ENCODE assay signal across 36 cellular contexts in the genomic region with DNA sequence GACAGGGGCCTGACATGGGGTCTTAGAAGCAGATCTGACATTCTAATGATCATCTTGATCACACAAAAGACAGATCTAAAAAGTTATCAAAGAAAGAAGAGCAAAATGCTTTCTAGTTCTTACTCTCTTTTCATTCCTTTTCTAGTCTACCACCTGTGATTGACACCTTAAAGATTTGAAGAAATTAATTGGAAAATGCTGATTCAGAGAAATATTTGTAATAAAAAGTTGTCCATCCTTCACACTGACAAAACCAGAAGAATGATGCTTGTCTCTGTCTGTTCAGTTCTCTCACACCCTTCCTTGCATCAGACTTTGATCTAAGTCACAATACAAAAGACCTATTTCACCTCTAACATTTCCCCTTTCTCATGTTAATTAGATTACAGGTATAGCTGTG.
DNase-seq lines count a peak whose midpoint lies in the region; ATAC-seq, FAIRE-seq and TF ChIP-seq lines count a peak whose summit lies in the region.
"Had no signal": no experiment of that assay in that cellular context is flagged by ENCODE, and none has a peak within 500 bp of the region (broad histone marks: within the 10 kb centered on the region; RNA-seq: fewer than 3 reads in every experiment).

No MANE protein-coding gene starts in this region.

- intact Hi-C loops in HepG2 (cut with micrococcal nuclease; ENCODE audit: unreplicated experiment): no loop called here
- intact Hi-C loops in right lobe of liver (cut with DNase I): no loop called here
- intact Hi-C loops in IMR-90 (cut with micrococcal nuclease): no loop called here
- intact Hi-C loops in K562 (cut with micrococcal nuclease): no loop called here

- peaks cover 33% of the 10 kb centered on the region for H3K27me3 Mint-ChIP-seq in T-helper 17 cell
- H3K27me3 Mint-ChIP-seq: CD4-positive, CD25-positive, alpha-beta regulatory T cell had no signal

- no peak for DNase-seq in HepG2 (ENCODE audit: low spot score)
- DNase-seq in right lobe of liver: no peak
- DNase-seq in A549 (ENCODE audit: low read depth in 1 of 2, low spot score in 1 of 2): no peak
- DNase-seq in IMR-90: no peak
- DNase-seq in K562 (ENCODE audit: extremely low read depth in 1 of 4, low spot score in 3 of 4): no peak
- no peak for DNase-seq in activated effector memory CD4-positive, alpha-beta T cell treated with anti-CD3 and anti-CD28 coated beads, Interleukin-2, amount 50 U/mL, for 16 hours
- no peak for DNase-seq in T-helper 17 cell
- DNase-seq in NAMALWA (ENCODE audit: low spot score): no peak
- DNase-seq: 8988T; ACHN; AML-193; BE2C; C1 segment of cervical spinal cord; Caco-2; Calu3; CD4-positive, alpha-beta memory T cell; CD4-positive, alpha-beta T cell; CD4-positive, CD25-positive, alpha-beta regulatory T cell; CD8-positive, alpha-beta memory T cell; CD8-positive, alpha-beta T cell; COR-L47; DMS 273 treated with DMSO at 0.1 percent for 48 hours; DMS153; DMS53; DMS79; DMS79 treated with DMSO at 0.1 percent for 48 hours; DND-41; EL had no signal

- H3K4me3 ChIP-seq in HepG2 (replicated peaks in 1 of 3; ENCODE audit: insufficient read depth in 1 of 3, low read depth in 2 of 3, low read length in 3 of 3) (no peak overlapping the region), right lobe of liver (no peak overlapping the region), A549 (no peak overlapping the region), IMR-90 (ENCODE audit: insufficient read depth, low read depth, low read length) (no peak overlapping the region), K562 (no peak overlapping the region)
- H3K4me3 ChIP-seq: BLaER1; BLaER1 treated with 17β-estradiol and CSF1 and Interleukin-3, amounts not matched to agents 10 nM and 100 nM had no signal

- no peak overlapping the region for H2BK5ac ChIP-seq in IMR-90 (ENCODE audit: low read depth, low read length, poor library complexity, severe bottlenecking)

- no peak overlapping the region for H3K4me3 Mint-ChIP-seq in T-helper 17 cell
- H3K4me3 Mint-ChIP-seq: B cell; CD14-positive monocyte; CD4-positive, alpha-beta memory T cell; CD4-positive, alpha-beta T cell; CD4-positive, CD25-positive, alpha-beta regulatory T cell; CD8-positive, alpha-beta memory T cell; CD8-positive, alpha-beta T cell had no signal

- no peak for FAIRE-seq in HepG2 (lab: Jason Lieb, UNC)
- no peak for FAIRE-seq in A549 (lab: Jason Lieb, UNC)
- FAIRE-seq in K562 (lab: Jason Lieb, UNC): no peak
- FAIRE-seq: A204.1, D721Med had no signal

- H3K27me3 ChIP-seq in HepG2 (ENCODE audit: control insufficient read depth in 1 of 2, insufficient read depth in 2 of 2, low read length in 2 of 2) (peaks cover 0 to 3% of the 10 kb centered on the region in 2 experiments; a peak in 1 of 5 replicates), right lobe of liver (no peaks in the 10 kb centered on the region), IMR-90 (ENCODE audit: control insufficient read depth, insufficient read depth, low read length) (peaks cover 9% of the 10 kb centered on the region), K562 (ENCODE audit: control insufficient read depth in 2 of 2, insufficient read depth in 2 of 2, low read length in 2 of 2) (no peaks in the 10 kb centered on the region)
- H3K27me3 ChIP-seq: BLaER1; BLaER1 treated with 17β-estradiol and CSF1 and Interleukin-3, amounts not matched to agents 10 nM and 100 nM had no signal

- TF ChIP-seq CTCF in HepG2 (CRISPR knock-in tag; IDR thresholded peaks at IDR 0.05) (no peak), right lobe of liver (IDR thresholded peaks at IDR 0.05) (no peak), A549 (IDR thresholded peaks at IDR 0.05) (no peak), IMR-90 (conservative IDR thresholded peaks at IDR 0.05; ENCODE audit: low read depth, low read length) (no peak), K562 (IDR thresholded peaks at IDR 0.05 in 2 of 3, conservative IDR thresholded peaks at IDR 0.05 in 1 of 3; ENCODE audit: insufficient read depth in 2 of 3, low read depth in 1 of 3, low read length in 3 of 3) (no peak)

- H4K5ac ChIP-seq in IMR-90 (ENCODE audit: low read depth, low read length): no peak overlapping the region

- H3K27ac ChIP-seq in HepG2 (ENCODE audit: extremely low read length, insufficient read depth, low read length) (no peak overlapping the region), right lobe of liver (no peak overlapping the region), A549 (no peak overlapping the region), IMR-90 (ENCODE audit: insufficient read depth, low read length) (no peak overlapping the region), K562 (ENCODE audit: extremely low read depth, low read depth, low read length) (no peak overlapping the region)
- H3K27ac ChIP-seq: 22Rv1; BLaER1; BLaER1 treated with 17β-estradiol and CSF1 and Interleukin-3, amounts not matched to agents 10 nM and 100 nM; C4-2B had no signal

- H3K9me1 ChIP-seq in IMR-90 (ENCODE audit: insufficient read depth, low read length): no peaks in the 10 kb centered on the region
- no peaks in the 10 kb centered on the region for H3K9me1 ChIP-seq in K562 (ENCODE audit: control insufficient read depth, insufficient read depth, low read length)

- POLR2A ChIA-PET in HepG2 (lab: Yijun Ruan, JAX): no interaction called here
- POLR2A ChIA-PET in A549 (lab: Yijun Ruan, JAX): no interaction called here
- POLR2A ChIA-PET in IMR-90 (lab: Charles Lee; ENCODE audit: unreplicated experiment): no interaction called here
- POLR2A ChIA-PET in K562 (lab: Yijun Ruan, JAX): no interaction called here

- no peak for TF ChIP-seq EP300 in HepG2 (IDR thresholded peaks at IDR 0.05; ENCODE audit: low read depth in 2 of 2, low read length in 2 of 2)
- TF ChIP-seq EP300 in HepG2 (CRISPR knock-in tag; IDR thresholded peaks at IDR 0.05; ENCODE audit: borderline replicate concordance): no peak
- TF ChIP-seq EP300 in A549 (IDR thresholded peaks at IDR 0.05): no peak
- no peak for TF ChIP-seq EP300 in K562 (IDR thresholded peaks at IDR 0.05; ENCODE audit: low read length)

- H3K4ac ChIP-seq in IMR-90 (ENCODE audit: low read depth, low read length): no peak overlapping the region

- no peak overlapping the region for H4K8ac ChIP-seq in IMR-90 (ENCODE audit: low read depth in 2 of 2, low read length in 2 of 2)

- H3K18ac ChIP-seq in IMR-90 (ENCODE audit: low read depth, low read length): no peak overlapping the region

- no peak overlapping the region for H2BK15ac ChIP-seq in IMR-90 (ENCODE audit: low read depth, low read length)

- H2AFZ ChIP-seq in HepG2 (ENCODE audit: low read length) (no peak overlapping the region), IMR-90 (replicated peaks; ENCODE audit: low read length, poor library complexity) (no peak overlapping the region), K562 (ENCODE audit: low read depth, low read length) (no peak overlapping the region)

- BruUV-seq in HepG2 (replicated peaks; lab: Mats Ljungman, UMichigan) (no TSS peak), IMR-90 (replicated peaks; lab: Mats Ljungman, UMichigan) (no TSS peak), K562 (replicated peaks; lab: Mats Ljungman, UMichigan) (no TSS peak)

- H3K79me1 ChIP-seq in IMR-90 (ENCODE audit: low read depth in 1 of 2, low read length in 2 of 2): no peaks in the 10 kb centered on the region

- no peak overlapping the region for H2AK5ac ChIP-seq in IMR-90 (ENCODE audit: low read depth, low read length)

- TF ChIP-seq POLR2A in HepG2 (IDR thresholded peaks at IDR 0.05; ENCODE audit: insufficient read depth in 1 of 2, low read depth in 2 of 2, low read length in 2 of 2) (no peak), right lobe of liver (IDR thresholded peaks at IDR 0.05) (no peak), A549 (IDR thresholded peaks at IDR 0.05; ENCODE audit: low read length) (no peak), IMR-90 (IDR thresholded peaks at IDR 0.05; ENCODE audit: low read depth, low read length) (no peak), K562 (conservative IDR thresholded peaks at IDR 0.05) (no peak)

- no peak overlapping the region for H3K56ac ChIP-seq in IMR-90 (ENCODE audit: extremely low read depth, insufficient read depth, low read length)

- no peak overlapping the region for H2BK120ac ChIP-seq in IMR-90 (ENCODE audit: low read depth, low read length)

- H3K27ac Mint-ChIP-seq in T-helper 17 cell: no peak overlapping the region
- H3K27ac Mint-ChIP-seq: B cell; CD14-positive monocyte; CD4-positive, alpha-beta memory T cell; CD4-positive, alpha-beta T cell; CD4-positive, CD25-positive, alpha-beta regulatory T cell; CD8-positive, alpha-beta memory T cell; CD8-positive, alpha-beta T cell had no signal

- dilution Hi-C loops in IMR-90 (cut with HindIII; ENCODE audit: low sequenced_read_pairs, unreplicated experiment): no loop called here

- H4K20me1 ChIP-seq in HepG2 (ENCODE audit: insufficient read depth, low read length) (no peaks in the 10 kb centered on the region), IMR-90 (ENCODE audit: insufficient read depth, low read length) (no peaks in the 10 kb centered on the region), K562 (replicated peaks; ENCODE audit: control insufficient read depth, insufficient read depth, low read length) (no peaks in the 10 kb centered on the region)
- H4K20me1 ChIP-seq: BLaER1; BLaER1 treated with 17β-estradiol and CSF1 and Interleukin-3, amounts not matched to agents 10 nM and 100 nM had no signal

- no peak overlapping the region for H3K4me2 ChIP-seq in HepG2 (ENCODE audit: low read depth, low read length)
- no peak overlapping the region for H3K4me2 ChIP-seq in A549
- no peak overlapping the region for H3K4me2 ChIP-seq in IMR-90 (ENCODE audit: low read depth, low read length)
- no peak overlapping the region for H3K4me2 ChIP-seq in K562 (ENCODE audit: insufficient read depth, low read length)
- H3K4me2 ChIP-seq: BLaER1; BLaER1 treated with 17β-estradiol and CSF1 and Interleukin-3, amounts not matched to agents 10 nM and 100 nM had no signal

- ATAC-seq in HepG2 (no peak), right lobe of liver (no peak), A549 (no peak), IMR-90 (ENCODE audit: low read depth) (no peak), K562 (no peak), T-helper 17 cell (no peak)
- ATAC-seq: CD8-positive, alpha-beta T cell had no signal

- H3K9ac ChIP-seq in HepG2 (ENCODE audit: insufficient read depth, low read depth, low read length) (no peak overlapping the region), IMR-90 (ENCODE audit: low read depth, low read length) (no peak overlapping the region), K562 (ENCODE audit: insufficient read depth in 1 of 2, low read depth in 2 of 2, low read length in 2 of 2) (no peak overlapping the region)
- H3K9ac ChIP-seq: BLaER1; BLaER1 treated with 17β-estradiol and CSF1 and Interleukin-3, amounts not matched to agents 10 nM and 100 nM had no signal

- no peak overlapping the region for H4K91ac ChIP-seq in IMR-90 (ENCODE audit: insufficient read depth, low read depth, low read length)

- CTCF ChIA-PET in HepG2 (lab: Yijun Ruan, JAX; ENCODE audit: low intra/inter-chr PET ratio, low total read pairs): no interaction called here
- CTCF ChIA-PET in A549 (lab: Yijun Ruan, JAX): no interaction called here
- CTCF ChIA-PET in IMR-90 (lab: Yijun Ruan, JAX): no interaction called here
- CTCF ChIA-PET in K562 (lab: Yijun Ruan, JAX; ENCODE audit: low intra/inter-chr PET ratio): no interaction called here

- no peak overlapping the region for H2BK20ac ChIP-seq in IMR-90 (ENCODE audit: low read depth, low read length)

- H3K36me3 ChIP-seq in HepG2 (replicated peaks in 1 of 2; ENCODE audit: control insufficient read depth in 1 of 2, insufficient read depth in 2 of 2, low read length in 2 of 2): no peaks in the 10 kb centered on the region
- no peaks in the 10 kb centered on the region for H3K36me3 ChIP-seq in right lobe of liver
- no peaks in the 10 kb centered on the region for H3K36me3 ChIP-seq in IMR-90 (ENCODE audit: control insufficient read depth, insufficient read depth, low read length)
- H3K36me3 ChIP-seq in K562 (ENCODE audit: control insufficient read depth, insufficient read depth, low read length): no peaks in the 10 kb centered on the region
- H3K36me3 ChIP-seq: BE2C; BLaER1; BLaER1 treated with 17β-estradiol and CSF1 and Interleukin-3, amounts not matched to agents 10 nM and 100 nM had no signal

- no peak overlapping the region for H3K23ac ChIP-seq in IMR-90 (ENCODE audit: low read depth, low read length)

- no peak overlapping the region for H2AK9ac ChIP-seq in IMR-90 (replicated peaks; ENCODE audit: low read depth, low read length, poor library complexity)

- no peaks in the 10 kb centered on the region for H3K9me3 ChIP-seq in HepG2 (ENCODE audit: low read length)
- H3K9me3 ChIP-seq in right lobe of liver: no peaks in the 10 kb centered on the region
- H3K9me3 ChIP-seq in A549: no peaks in the 10 kb centered on the region
- H3K9me3 ChIP-seq in IMR-90 (ENCODE audit: control insufficient read depth, insufficient read depth, low read length): no peaks in the 10 kb centered on the region
- H3K9me3 ChIP-seq in K562 (replicated peaks; ENCODE audit: control insufficient read depth, insufficient read depth, low read depth, low read length): no peaks in the 10 kb centered on the region
- H3K9me3 ChIP-seq in T-helper 17 cell (ENCODE audit: control insufficient read depth, low read length, poor library complexity, severe bottlenecking): no peaks in the 10 kb centered on the region
- H3K9me3 ChIP-seq: BE2C; BLaER1; BLaER1 treated with 17β-estradiol and CSF1 and Interleukin-3, amounts not matched to agents 10 nM and 100 nM had no signal

- TF ChIP-seq RAD21 in HepG2 (CRISPR knock-in tag; IDR thresholded peaks at IDR 0.05) (no peak), A549 (conservative IDR thresholded peaks at IDR 0.05 in 1 of 2, IDR thresholded peaks at IDR 0.05 in 1 of 2) (no peak), IMR-90 (IDR thresholded peaks at IDR 0.05; ENCODE audit: low read length) (no peak), K562 (CRISPR knock-in tag; conservative IDR thresholded peaks at IDR 0.05 in 1 of 2, IDR thresholded peaks at IDR 0.05 in 1 of 2) (no peak)

- H3K36me3 Mint-ChIP-seq in T-helper 17 cell (ENCODE audit: low read depth): no peaks in the 10 kb centered on the region
- H3K36me3 Mint-ChIP-seq: CD14-positive monocyte; CD4-positive, alpha-beta memory T cell; CD4-positive, CD25-positive, alpha-beta regulatory T cell; CD8-positive, alpha-beta memory T cell; CD8-positive, alpha-beta T cell had no signal

- no peak overlapping the region for H3K14ac ChIP-seq in IMR-90 (replicated peaks; ENCODE audit: low read depth, low read length)

- H3K4me1 ChIP-seq in HepG2 (ENCODE audit: insufficient read depth, low read length) (no peaks in the 10 kb centered on the region), right lobe of liver (no peaks in the 10 kb centered on the region), A549 (no peaks in the 10 kb centered on the region), IMR-90 (ENCODE audit: control insufficient read depth, insufficient read depth, low read length) (no peaks in the 10 kb centered on the region), K562 (replicated peaks in 1 of 2; ENCODE audit: control insufficient read depth in 2 of 2, insufficient read depth in 2 of 2, low read length in 2 of 2) (no peaks in the 10 kb centered on the region)
- H3K4me1 ChIP-seq: BE2C; BLaER1; BLaER1 treated with 17β-estradiol and CSF1 and Interleukin-3, amounts not matched to agents 10 nM and 100 nM; Caco-2 had no signal

- H3K4me1 Mint-ChIP-seq in T-helper 17 cell: no peaks in the 10 kb centered on the region
- H3K4me1 Mint-ChIP-seq: B cell; CD14-positive monocyte; CD4-positive, alpha-beta memory T cell; CD4-positive, CD25-positive, alpha-beta regulatory T cell; CD8-positive, alpha-beta memory T cell had no signal

- no peaks in the 10 kb centered on the region for H3K79me2 ChIP-seq in HepG2 (ENCODE audit: insufficient read depth, low read length)
- no peaks in the 10 kb centered on the region for H3K79me2 ChIP-seq in K562 (ENCODE audit: control insufficient read depth, insufficient read depth, low read length)

- in situ Hi-C loops in HepG2 (cut with HindIII; ENCODE audit: extremely low pct_ligation_motif_present, low pct_unique_long_range_greater_than_20kb) (no loop called here), IMR-90 (cut with MboI; ENCODE audit: low sequenced_read_pairs) (no loop called here), K562 (cut with MboI) (no loop called here)
